In the genomic region with DNA sequence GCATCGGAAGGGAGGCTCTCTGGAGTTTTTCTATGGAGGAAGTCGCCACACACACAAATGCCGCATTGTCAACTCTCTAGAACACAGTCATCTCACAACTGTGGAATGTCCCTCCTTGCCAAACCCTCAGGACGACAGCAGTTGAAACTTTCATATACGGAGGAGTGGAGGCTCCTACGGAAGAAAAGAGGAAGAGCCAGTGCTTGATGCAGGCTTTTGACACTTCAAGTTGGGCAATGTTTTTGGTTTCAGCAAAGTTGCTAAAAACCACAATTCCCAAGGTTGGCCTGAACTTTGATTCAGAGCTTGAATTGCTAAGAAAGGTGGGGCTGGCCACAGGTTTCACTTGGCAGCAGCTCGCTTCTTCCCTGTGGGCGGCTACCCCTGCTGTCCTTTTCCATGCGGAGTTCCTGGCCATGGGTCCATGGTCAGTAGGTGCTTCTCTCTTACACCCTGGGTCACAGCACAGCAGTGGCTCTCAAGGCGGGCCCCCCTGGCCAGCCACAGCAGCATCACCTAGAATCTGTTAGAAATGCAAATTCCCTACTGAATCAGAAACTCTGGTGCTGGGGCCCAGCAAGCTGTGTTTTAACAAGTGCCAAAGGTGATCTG, we compare ENCODE assay signal across 8 cellular contexts.
DNase-seq lines count a peak whose midpoint lies in the region; ATAC-seq lines count a peak whose summit lies in the region.

No MANE protein-coding gene starts in this region.

- ATAC-seq in GM19351 (IDR thresholded peaks at IDR 0.05; ENCODE audit: unreplicated experiment) (peak; percentile 69), HG03196 (IDR thresholded peaks at IDR 0.05; ENCODE audit: unreplicated experiment) (peak; percentile 79)

- peak overlapping the region in 3 of 10 experiments; percentile 19 to 21 (median 20); a peak in 3 of 20 replicates for H3K4me3 ChIP-seq in BLaER1 treated with 17β-estradiol and CSF1 and Interleukin-3, amounts not matched to agents 10 nM and 100 nM
- no peak overlapping the region for H3K4me3 ChIP-seq in H7 (ENCODE audit: insufficient read depth, low read depth, low read length)

- peak overlapping the region in 10 of 11 experiments; percentile 11 to 72 (median 61); a peak in 17 of 22 replicates for H3K9ac ChIP-seq in BLaER1 treated with 17β-estradiol and CSF1 and Interleukin-3, amounts not matched to agents 10 nM and 100 nM

- peak overlapping the region; percentile 31 to 94 (median 82) for H3K4me2 ChIP-seq in BLaER1 treated with 17β-estradiol and CSF1 and Interleukin-3, amounts not matched to agents 10 nM and 100 nM

- H3K27ac ChIP-seq in BLaER1 treated with 17β-estradiol and CSF1 and Interleukin-3, amounts not matched to agents 10 nM and 100 nM = peak overlapping the region; percentile 61 to 88 (median 81); a peak in 21 of 22 replicates

- DNase-seq in activated T-cell treated with anti-CD3 and anti-CD28 coated beads, Interleukin-2, amount 50 U/mL, for 24 hours = peak; percentile 62
- DNase-seq in pons (ENCODE audit: low spot score) = peak; percentile 10
- no peak for DNase-seq in H7
- DNase-seq in activated gamma-delta T cell (lab: John Stamatoyannopoulos, UW) = no peak
- no peak for DNase-seq in dermis blood vessel endothelial cell

- H3K4me3 Mint-ChIP-seq in activated T-cell treated with anti-CD3 and anti-CD28 coated beads, Interleukin-2, amount 50 U/mL, for 24 hours = peak overlapping the region; percentile 15

- peak overlapping the region; percentile 71 for H3K27ac Mint-ChIP-seq in activated T-cell treated with anti-CD3 and anti-CD28 coated beads, Interleukin-2, amount 50 U/mL, for 24 hours

- no peaks in the 10 kb centered on the region for H3K27me3 ChIP-seq in BLaER1 treated with 17β-estradiol and CSF1 and Interleukin-3, amounts not matched to agents 10 nM and 100 nM
- H3K27me3 ChIP-seq in H7 (ENCODE audit: control insufficient read depth, insufficient read depth, low read length) = no peaks in the 10 kb centered on the region

- H3K36me3 Mint-ChIP-seq in activated T-cell treated with anti-CD3 and anti-CD28 coated beads, Interleukin-2, amount 50 U/mL, for 24 hours (ENCODE audit: low read depth) = no peaks in the 10 kb centered on the region

- H3K9me3 Mint-ChIP-seq in activated T-cell treated with anti-CD3 and anti-CD28 coated beads, Interleukin-2, amount 50 U/mL, for 24 hours = peaks cover 4% of the 10 kb centered on the region

- H3K9me3 ChIP-seq in BLaER1 treated with 17β-estradiol and CSF1 and Interleukin-3, amounts not matched to agents 10 nM and 100 nM (replicated peaks in 1 of 11) = peaks cover 0 to 10% (median 0%) of the 10 kb centered on the region in 11 experiments; a peak in 5 of 22 replicates

- H3K4me1 Mint-ChIP-seq in activated T-cell treated with anti-CD3 and anti-CD28 coated beads, Interleukin-2, amount 50 U/mL, for 24 hours (ENCODE audit: low read depth) = peaks cover 35% of the 10 kb centered on the region

- H3K4me1 ChIP-seq in BLaER1 treated with 17β-estradiol and CSF1 and Interleukin-3, amounts not matched to agents 10 nM and 100 nM = peaks cover 12 to 39% (median 25%) of the 10 kb centered on the region in 10 experiments

- no peaks in the 10 kb centered on the region for H3K36me3 ChIP-seq in BLaER1 treated with 17β-estradiol and CSF1 and Interleukin-3, amounts not matched to agents 10 nM and 100 nM
- H3K36me3 ChIP-seq in H7 (replicated peaks; ENCODE audit: control insufficient read depth, insufficient read depth, low read length) = no peaks in the 10 kb centered on the region

- H4K20me1 ChIP-seq in BLaER1 treated with 17β-estradiol and CSF1 and Interleukin-3, amounts not matched to agents 10 nM and 100 nM = no peaks in the 10 kb centered on the region

- no peaks in the 10 kb centered on the region for H3K27me3 Mint-ChIP-seq in activated T-cell treated with anti-CD3 and anti-CD28 coated beads, Interleukin-2, amount 50 U/mL, for 24 hours

Comparison
In these comparisons a context has a peak if more than half of its experiments do, and no peak if none do; other contexts are left out.
1. DNase-seq: peak in activated T-cell treated with anti-CD3 and anti-CD28 coated beads, Interleukin-2, amount 50 U/mL, for 24 hours (single experiment) and pons (single experiment); none in H7 (single experiment), activated gamma-delta T cell (single experiment) and dermis blood vessel endothelial cell (single experiment).